7 cellular contexts compared by ENCODE assay signal in the genomic region with DNA sequence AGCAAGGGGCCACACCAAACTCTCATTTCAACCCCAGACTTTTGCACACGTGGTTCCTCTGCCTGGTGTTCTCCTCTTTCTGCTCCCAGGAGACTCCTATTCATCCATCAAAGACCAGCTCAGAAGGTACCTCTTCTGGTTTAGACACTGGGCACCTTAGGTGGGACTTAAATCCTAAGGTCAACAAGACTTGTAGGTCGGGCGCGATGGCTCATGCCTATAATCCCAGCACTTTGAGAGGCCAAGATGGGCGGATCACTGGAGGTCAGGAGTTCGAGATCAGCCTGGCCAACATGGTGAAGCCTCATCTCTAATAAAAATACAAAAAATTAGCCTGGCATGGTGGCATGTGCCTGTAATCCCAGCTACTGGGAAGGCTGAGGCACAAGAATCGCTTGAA. TPM values are rescaled to one million over a fixed set of nuclear protein-coding genes. Genes with fewer than 3 reads are reported as not detected.
DNase-seq lines count a peak whose midpoint lies in the region; ATAC-seq, FAIRE-seq and TF ChIP-seq lines count a peak whose summit lies in the region.
"Not testable (repeated sequence)": the region's sequence is repeated elsewhere in the genome, so short reads cannot be mapped to it uniquely, and the experiment has no call there.
"Had no signal": no experiment of that assay in that cellular context is flagged by ENCODE, and none has a peak within 500 bp of the region (broad histone marks: within the 10 kb centered on the region; RNA-seq: fewer than 3 reads in every experiment).

No MANE protein-coding gene starts in this region.

- H3K27ac Mint-ChIP-seq in activated CD4-positive, alpha-beta T cell treated with anti-CD3 and anti-CD28 coated beads for 36 hours; activated CD8-positive, alpha-beta T cell treated with anti-CD3 and anti-CD28 coated beads for 36 hours; activated naive CD4-positive, alpha-beta T cell treated with anti-CD3 and anti-CD28 coated beads for 36 hours: not testable (repeated sequence)

- not testable (repeated sequence) for H3K4me2 ChIP-seq in OCI-LY7 (ENCODE audit: low read length)

- 88 to 100% (median 98%) methylated on average over 4 to 5 of the region's 7 CpGs for WGBS in spleen, 5 donors

- not testable (repeated sequence) for BruUV-seq in OCI-LY7 (replicated peaks; lab: Mats Ljungman, UMichigan)

- not testable (repeated sequence) for ATAC-seq in activated CD4-positive, alpha-beta T cell treated with anti-CD3 and anti-CD28 coated beads for 36 hours; activated CD8-positive, alpha-beta T cell treated with anti-CD3 and anti-CD28 coated beads for 36 hours

- DNase-seq in OCI-LY7 (ENCODE audit: low spot score) = not testable (repeated sequence)
- peak; percentile 4 for DNase-seq in activated CD4-positive, alpha-beta T cell treated with anti-CD3 and anti-CD28 coated beads for 36 hours
- peak; percentile 11 for DNase-seq in activated CD8-positive, alpha-beta T cell treated with anti-CD3 and anti-CD28 coated beads for 36 hours
- DNase-seq in activated naive CD4-positive, alpha-beta T cell treated with anti-CD3 and anti-CD28 coated beads for 36 hours = peak; percentile 3
- DNase-seq in kidney (peak; percentile 10), spleen (peak; percentile 56)

- H3K9me3 ChIP-seq in OCI-LY7 (ENCODE audit: low read length); kidney (ENCODE audit: control insufficient read depth in 1 of 2, low read length in 2 of 2); spleen: not testable (repeated sequence)

- H3K9me2 ChIP-seq in OCI-LY7 (ENCODE audit: insufficient read depth, low read length) = not testable (repeated sequence)

- not testable (repeated sequence) for H3K27me3 Mint-ChIP-seq in activated CD4-positive, alpha-beta T cell treated with anti-CD3 and anti-CD28 coated beads for 36 hours; activated CD8-positive, alpha-beta T cell treated with anti-CD3 and anti-CD28 coated beads for 36 hours; activated naive CD4-positive, alpha-beta T cell treated with anti-CD3 and anti-CD28 coated beads for 36 hours (ENCODE audit: low read depth)

- H3K27me3 ChIP-seq in spleen (replicated peaks in 1 of 7) = not testable (repeated sequence)

- not testable (repeated sequence) for TF ChIP-seq CTCF in OCI-LY7 (conservative IDR thresholded peaks at IDR 0.05; ENCODE audit: low read length); activated CD8-positive, alpha-beta T cell treated with anti-CD3 and anti-CD28 coated beads for 36 hours (IDR thresholded peaks at IDR 0.05); kidney (IDR thresholded peaks at IDR 0.05; ENCODE audit: borderline replicate concordance, extremely low read depth, insufficient read depth); spleen (IDR thresholded peaks at IDR 0.05 in 8 of 11, conservative IDR thresholded peaks at IDR 0.05 in 3 of 11)

- CTCF ChIA-PET in OCI-LY7 (lab: Charles Lee; ENCODE audit: unreplicated experiment); activated CD4-positive, alpha-beta T cell treated with anti-CD3 and anti-CD28 coated beads for 36 hours (lab: Charles Lee); activated CD8-positive, alpha-beta T cell treated with anti-CD3 and anti-CD28 coated beads for 36 hours (lab: Charles Lee); activated naive CD4-positive, alpha-beta T cell treated with anti-CD3 and anti-CD28 coated beads for 36 hours (lab: Charles Lee): not testable (repeated sequence)

- H3K9me3 Mint-ChIP-seq in activated CD4-positive, alpha-beta T cell treated with anti-CD3 and anti-CD28 coated beads for 36 hours (ENCODE audit: low read depth); activated CD8-positive, alpha-beta T cell treated with anti-CD3 and anti-CD28 coated beads for 36 hours; activated naive CD4-positive, alpha-beta T cell treated with anti-CD3 and anti-CD28 coated beads for 36 hours: not testable (repeated sequence)

- H3K4me1 ChIP-seq in OCI-LY7 (ENCODE audit: insufficient read depth, low read length, poor library complexity, severe bottlenecking); kidney (ENCODE audit: control insufficient read depth in 1 of 2, insufficient read depth in 1 of 2, low read depth in 1 of 2, low read length in 2 of 2); spleen: not testable (repeated sequence)

- FAIRE-seq in kidney (lab: Jason Lieb, UNC) = not testable (repeated sequence)

- not testable (repeated sequence) for H3K36me3 Mint-ChIP-seq in activated CD4-positive, alpha-beta T cell treated with anti-CD3 and anti-CD28 coated beads for 36 hours (ENCODE audit: low read depth); activated CD8-positive, alpha-beta T cell treated with anti-CD3 and anti-CD28 coated beads for 36 hours (ENCODE audit: low read depth); activated naive CD4-positive, alpha-beta T cell treated with anti-CD3 and anti-CD28 coated beads for 36 hours (ENCODE audit: low read depth)

- H3K9ac ChIP-seq in kidney (ENCODE audit: low read length in 2 of 2) = not testable (repeated sequence)

- H3K79me2 ChIP-seq in OCI-LY7 (ENCODE audit: insufficient read depth, low read depth, low read length) = not testable (repeated sequence)

- peak overlapping the region; percentile 55 for H3K27ac ChIP-seq in OCI-LY7 (ENCODE audit: low read depth, low read length, poor library complexity, severe bottlenecking)
- not testable (repeated sequence) for H3K27ac ChIP-seq in kidney (ENCODE audit: low read depth in 2 of 2, low read length in 2 of 2); spleen

- intact Hi-C loops in OCI-LY7 (cut with micrococcal nuclease; ENCODE audit: unreplicated experiment); activated CD4-positive, alpha-beta T cell treated with anti-CD3 and anti-CD28 coated beads for 36 hours (cut with DNase I, micrococcal nuclease); activated CD8-positive, alpha-beta T cell treated with anti-CD3 and anti-CD28 coated beads for 36 hours (cut with micrococcal nuclease); activated naive CD4-positive, alpha-beta T cell treated with anti-CD3 and anti-CD28 coated beads for 36 hours (cut with micrococcal nuclease); kidney (cut with DNase I); spleen (cut with DNase I; ENCODE audit: low total_unique reads): not testable (repeated sequence)

- not testable (repeated sequence) for H3K36me3 ChIP-seq in OCI-LY7 (ENCODE audit: insufficient read depth, low read length); kidney (ENCODE audit: control insufficient read depth in 1 of 2, insufficient read depth in 2 of 2, low read length in 2 of 2); spleen

- POLR2A ChIA-PET in OCI-LY7 (lab: Charles Lee); activated CD4-positive, alpha-beta T cell treated with anti-CD3 and anti-CD28 coated beads for 36 hours (lab: Charles Lee); activated CD8-positive, alpha-beta T cell treated with anti-CD3 and anti-CD28 coated beads for 36 hours (lab: Charles Lee): not testable (repeated sequence)

- not testable (repeated sequence) for H4K20me1 ChIP-seq in OCI-LY7 (ENCODE audit: insufficient read depth, low read length)

- not testable (repeated sequence) for TF ChIP-seq POLR2A in spleen (IDR thresholded peaks at IDR 0.05)

- not testable (repeated sequence) for H3K4me1 Mint-ChIP-seq in activated CD4-positive, alpha-beta T cell treated with anti-CD3 and anti-CD28 coated beads for 36 hours; activated CD8-positive, alpha-beta T cell treated with anti-CD3 and anti-CD28 coated beads for 36 hours (ENCODE audit: low read depth); activated naive CD4-positive, alpha-beta T cell treated with anti-CD3 and anti-CD28 coated beads for 36 hours (ENCODE audit: low read depth)

- not testable (repeated sequence) for H2AFZ ChIP-seq in OCI-LY7 (ENCODE audit: low read length)

- not testable (repeated sequence) for H3K4me3 ChIP-seq in OCI-LY7 (ENCODE audit: low read depth, low read length, poor library complexity, severe bottlenecking); kidney (ENCODE audit: low read length in 2 of 2); spleen

- H3K4me3 Mint-ChIP-seq in activated CD4-positive, alpha-beta T cell treated with anti-CD3 and anti-CD28 coated beads for 36 hours; activated CD8-positive, alpha-beta T cell treated with anti-CD3 and anti-CD28 coated beads for 36 hours; activated naive CD4-positive, alpha-beta T cell treated with anti-CD3 and anti-CD28 coated beads for 36 hours: not testable (repeated sequence)

RNA-seq across cellular contexts. Expression of a gene that starts 0.8 kb away (rescaled TPM):
- 176 and 221 TPM in 2 replicates for total RNA-seq in OCI-LY7 (2014; rRNA removed; shearing (Covaris generic))
- total RNA-seq in OCI-LY7 (2022) = 125 and 154 TPM in 2 replicates
- total RNA-seq in activated CD4-positive, alpha-beta T cell treated with anti-CD3 and anti-CD28 coated beads for 36 hours = 10 to 100 TPM; 10.7 to 11.2 TPM
- total RNA-seq in activated CD8-positive, alpha-beta T cell treated with anti-CD3 and anti-CD28 coated beads for 36 hours = 10 to 100 TPM; 11.9 to 12.2 TPM
- total RNA-seq in activated naive CD4-positive, alpha-beta T cell treated with anti-CD3 and anti-CD28 coated beads for 36 hours = 1 to 10 TPM; 8.1 to 9.1 TPM
- 8.4 TPM for total RNA-seq in kidney
- polyA plus RNA-seq in kidney (ENCODE audit: insufficient read depth, low read depth, low replicate concordance) = 7.0 TPM
- total RNA-seq in spleen = 10 to 100 TPM; 36.2 to 67.2 (median 43.8) TPM
- polyA plus RNA-seq in spleen = 100 to 1,000 TPM in 2 of 3 donors, 10 to 100 TPM in 1; 77.0 to 114 (median 106) TPM
- total RNA-seq: A172 had no signal

RNA-seq across cellular contexts. Expression of a gene that starts 42.9 kb away (rescaled TPM):
- total RNA-seq in OCI-LY7 (2014; rRNA removed; shearing (Covaris generic)) = 5.0 and 15.3 TPM in 2 replicates
- total RNA-seq in OCI-LY7 (2022) (9.1 and 10.4 TPM in 2 replicates), kidney (8.0 TPM), spleen (1 to 10 TPM; 2.6 to 5.4 (median 4.8) TPM)
- 10 to 100 TPM; 11.1 to 14.3 TPM for total RNA-seq in activated CD4-positive, alpha-beta T cell treated with anti-CD3 and anti-CD28 coated beads for 36 hours
- total RNA-seq in activated CD8-positive, alpha-beta T cell treated with anti-CD3 and anti-CD28 coated beads for 36 hours = 10 to 100 TPM; 11.9 to 12.1 TPM
- total RNA-seq in activated naive CD4-positive, alpha-beta T cell treated with anti-CD3 and anti-CD28 coated beads for 36 hours = 10 to 100 TPM; 10.6 TPM
- polyA plus RNA-seq in kidney (ENCODE audit: insufficient read depth, low read depth, low replicate concordance) (4.9 TPM), spleen (1 to 10 TPM; 1.3 to 3.9 (median 1.9) TPM)
